1 cellular context compared by ENCODE assay signal in genomic region chr1:154860154-154860870, GRCh38.
TF ChIP-seq lines count a peak whose summit lies in the region.

No MANE protein-coding gene starts in this region.

TF ChIP-seq in GM12878, 131 proteins besides CTCF, POLR2A, EP300 and RAD21 (continued from another document and continues in another):
- TF ChIP-seq E2F4 (IDR thresholded peaks at IDR 0.05; ENCODE audit: low read depth, low read length): no peak
- TF ChIP-seq SMAD5 (IDR thresholded peaks at IDR 0.05; ENCODE audit: low read depth): no peak
- TF ChIP-seq USF2 (IDR thresholded peaks at IDR 0.05; ENCODE audit: borderline replicate concordance, low read depth, low read length): no peak; the same call in 1 of the 2 replicates
- TF ChIP-seq TARDBP (IDR thresholded peaks at IDR 0.05; ENCODE audit: borderline replicate concordance): no peak
- peak; percentile 70; the same call in 1 of the 2 replicates for TF ChIP-seq GATAD2B (conservative IDR thresholded peaks at IDR 0.05; ENCODE audit: low read depth)
- TF ChIP-seq SPI1 (IDR thresholded peaks at IDR 0.05; ENCODE audit: borderline replicate concordance, insufficient read depth, low read depth, low read length): peak; percentile 92
- TF ChIP-seq NR2C2 (IDR thresholded peaks at IDR 0.05; ENCODE audit: borderline replicate concordance, control insufficient read depth, insufficient read length, low read depth): no peak
- TF ChIP-seq RUNX3 (IDR thresholded peaks at IDR 0.05; ENCODE audit: low read length): no peak
- TF ChIP-seq ATF3 (IDR thresholded peaks at IDR 0.05; ENCODE audit: borderline replicate concordance, extremely low read depth, low read depth, low read length): no peak
- no peak for TF ChIP-seq ZBTB33 (IDR thresholded peaks at IDR 0.05)
- TF ChIP-seq CBFB (IDR thresholded peaks at IDR 0.05; ENCODE audit: low read depth): peak; percentile 60; the same call in 1 of the 2 replicates
- TF ChIP-seq HDAC2 (IDR thresholded peaks at IDR 0.05): no peak
- TF ChIP-seq, protein P1, sequence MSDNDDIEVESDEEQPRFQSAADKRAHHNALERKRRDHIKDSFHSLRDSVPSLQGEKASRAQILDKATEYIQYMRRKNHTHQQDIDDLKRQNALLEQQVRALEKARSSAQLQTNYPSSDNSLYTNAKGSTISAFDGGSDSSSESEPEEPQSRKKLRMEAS (IDR thresholded peaks at IDR 0.05; ENCODE audit: low read depth, low read length): peak; percentile 95
- TF ChIP-seq ETV6 (conservative IDR thresholded peaks at IDR 0.05 in 1 of 2, IDR thresholded peaks at IDR 0.05 in 1 of 2; ENCODE audit: borderline replicate concordance in 1 of 2, low read depth in 1 of 2): peak in 1 of 2 experiments; percentile 58; a peak in 1 of 4 replicates
- TF ChIP-seq SP1 (IDR thresholded peaks at IDR 0.05; ENCODE audit: low read depth, low read length): peak; percentile 86
- no peak for TF ChIP-seq NRF1 (conservative IDR thresholded peaks at IDR 0.05; ENCODE audit: low read depth, low read length)
- peak; percentile 85; the same call in 1 of the 2 replicates for TF ChIP-seq MTA2 (IDR thresholded peaks at IDR 0.05; ENCODE audit: low read depth)
- no peak for TF ChIP-seq LARP7 (IDR thresholded peaks at IDR 0.05)
- TF ChIP-seq, protein P2, sequence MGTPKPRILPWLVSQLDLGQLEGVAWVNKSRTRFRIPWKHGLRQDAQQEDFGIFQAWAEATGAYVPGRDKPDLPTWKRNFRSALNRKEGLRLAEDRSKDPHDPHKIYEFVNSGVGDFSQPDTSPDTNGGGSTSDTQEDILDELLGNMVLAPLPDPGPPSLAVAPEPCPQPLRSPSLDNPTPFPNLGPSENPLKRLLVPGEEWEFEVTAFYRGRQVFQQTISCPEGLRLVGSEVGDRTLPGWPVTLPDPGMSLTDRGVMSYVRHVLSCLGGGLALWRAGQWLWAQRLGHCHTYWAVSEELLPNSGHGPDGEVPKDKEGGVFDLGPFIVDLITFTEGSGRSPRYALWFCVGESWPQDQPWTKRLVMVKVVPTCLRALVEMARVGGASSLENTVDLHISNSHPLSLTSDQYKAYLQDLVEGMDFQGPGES (IDR thresholded peaks at IDR 0.05): no peak
- TF ChIP-seq, protein P3, sequence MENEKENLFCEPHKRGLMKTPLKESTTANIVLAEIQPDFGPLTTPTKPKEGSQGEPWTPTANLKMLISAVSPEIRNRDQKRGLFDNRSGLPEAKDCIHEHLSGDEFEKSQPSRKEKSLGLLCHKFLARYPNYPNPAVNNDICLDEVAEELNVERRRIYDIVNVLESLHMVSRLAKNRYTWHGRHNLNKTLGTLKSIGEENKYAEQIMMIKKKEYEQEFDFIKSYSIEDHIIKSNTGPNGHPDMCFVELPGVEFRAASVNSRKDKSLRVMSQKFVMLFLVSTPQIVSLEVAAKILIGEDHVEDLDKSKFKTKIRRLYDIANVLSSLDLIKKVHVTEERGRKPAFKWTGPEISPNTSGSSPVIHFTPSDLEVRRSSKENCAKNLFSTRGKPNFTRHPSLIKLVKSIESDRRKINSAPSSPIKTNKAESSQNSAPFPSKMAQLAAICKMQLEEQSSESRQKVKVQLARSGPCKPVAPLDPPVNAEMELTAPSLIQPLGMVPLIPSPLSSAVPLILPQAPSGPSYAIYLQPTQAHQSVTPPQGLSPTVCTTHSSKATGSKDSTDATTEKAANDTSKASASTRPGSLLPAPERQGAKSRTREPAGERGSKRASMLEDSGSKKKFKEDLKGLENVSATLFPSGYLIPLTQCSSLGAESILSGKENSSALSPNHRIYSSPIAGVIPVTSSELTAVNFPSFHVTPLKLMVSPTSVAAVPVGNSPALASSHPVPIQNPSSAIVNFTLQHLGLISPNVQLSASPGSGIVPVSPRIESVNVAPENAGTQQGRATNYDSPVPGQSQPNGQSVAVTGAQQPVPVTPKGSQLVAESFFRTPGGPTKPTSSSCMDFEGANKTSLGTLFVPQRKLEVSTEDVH (IDR thresholded peaks at IDR 0.05; ENCODE audit: low read depth, partially characterized antibody): no peak
- TF ChIP-seq, protein P4, sequence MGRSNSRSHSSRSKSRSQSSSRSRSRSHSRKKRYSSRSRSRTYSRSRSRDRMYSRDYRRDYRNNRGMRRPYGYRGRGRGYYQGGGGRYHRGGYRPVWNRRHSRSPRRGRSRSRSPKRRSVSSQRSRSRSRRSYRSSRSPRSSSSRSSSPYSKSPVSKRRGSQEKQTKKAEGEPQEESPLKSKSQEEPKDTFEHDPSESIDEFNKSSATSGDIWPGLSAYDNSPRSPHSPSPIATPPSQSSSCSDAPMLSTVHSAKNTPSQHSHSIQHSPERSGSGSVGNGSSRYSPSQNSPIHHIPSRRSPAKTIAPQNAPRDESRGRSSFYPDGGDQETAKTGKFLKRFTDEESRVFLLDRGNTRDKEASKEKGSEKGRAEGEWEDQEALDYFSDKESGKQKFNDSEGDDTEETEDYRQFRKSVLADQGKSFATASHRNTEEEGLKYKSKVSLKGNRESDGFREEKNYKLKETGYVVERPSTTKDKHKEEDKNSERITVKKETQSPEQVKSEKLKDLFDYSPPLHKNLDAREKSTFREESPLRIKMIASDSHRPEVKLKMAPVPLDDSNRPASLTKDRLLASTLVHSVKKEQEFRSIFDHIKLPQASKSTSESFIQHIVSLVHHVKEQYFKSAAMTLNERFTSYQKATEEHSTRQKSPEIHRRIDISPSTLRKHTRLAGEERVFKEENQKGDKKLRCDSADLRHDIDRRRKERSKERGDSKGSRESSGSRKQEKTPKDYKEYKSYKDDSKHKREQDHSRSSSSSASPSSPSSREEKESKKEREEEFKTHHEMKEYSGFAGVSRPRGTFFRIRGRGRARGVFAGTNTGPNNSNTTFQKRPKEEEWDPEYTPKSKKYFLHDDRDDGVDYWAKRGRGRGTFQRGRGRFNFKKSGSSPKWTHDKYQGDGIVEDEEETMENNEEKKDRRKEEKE (IDR thresholded peaks at IDR 0.05): no peak
- TF ChIP-seq PAX8 (IDR thresholded peaks at IDR 0.05): no peak
- TF ChIP-seq MLLT1 (IDR thresholded peaks at IDR 0.05): 0 out of 2 replicates have a peak, but pooled peaks have one; percentile 35
- TF ChIP-seq REST (IDR thresholded peaks at IDR 0.05; ENCODE audit: low read depth, low read length): 0 out of 2 replicates have a peak, but pooled peaks have one; percentile 32
- TF ChIP-seq RELB (IDR thresholded peaks at IDR 0.05; ENCODE audit: low read depth): peak; percentile 76
- TF ChIP-seq TAF1 (IDR thresholded peaks at IDR 0.05; ENCODE audit: borderline replicate concordance, low read depth, low read length): peak; percentile 57; the same call in 1 of the 2 replicates
- no peak; the same call in 1 of the 2 replicates for TF ChIP-seq ZNF207 (IDR thresholded peaks at IDR 0.05; ENCODE audit: borderline replicate concordance)
- TF ChIP-seq, protein P5, sequence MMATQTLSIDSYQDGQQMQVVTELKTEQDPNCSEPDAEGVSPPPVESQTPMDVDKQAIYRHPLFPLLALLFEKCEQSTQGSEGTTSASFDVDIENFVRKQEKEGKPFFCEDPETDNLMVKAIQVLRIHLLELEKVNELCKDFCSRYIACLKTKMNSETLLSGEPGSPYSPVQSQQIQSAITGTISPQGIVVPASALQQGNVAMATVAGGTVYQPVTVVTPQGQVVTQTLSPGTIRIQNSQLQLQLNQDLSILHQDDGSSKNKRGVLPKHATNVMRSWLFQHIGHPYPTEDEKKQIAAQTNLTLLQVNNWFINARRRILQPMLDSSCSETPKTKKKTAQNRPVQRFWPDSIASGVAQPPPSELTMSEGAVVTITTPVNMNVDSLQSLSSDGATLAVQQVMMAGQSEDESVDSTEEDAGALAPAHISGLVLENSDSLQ (IDR thresholded peaks at IDR 0.05): peak; percentile 12; the same call in 1 of the 2 replicates
- TF ChIP-seq, protein P6, sequence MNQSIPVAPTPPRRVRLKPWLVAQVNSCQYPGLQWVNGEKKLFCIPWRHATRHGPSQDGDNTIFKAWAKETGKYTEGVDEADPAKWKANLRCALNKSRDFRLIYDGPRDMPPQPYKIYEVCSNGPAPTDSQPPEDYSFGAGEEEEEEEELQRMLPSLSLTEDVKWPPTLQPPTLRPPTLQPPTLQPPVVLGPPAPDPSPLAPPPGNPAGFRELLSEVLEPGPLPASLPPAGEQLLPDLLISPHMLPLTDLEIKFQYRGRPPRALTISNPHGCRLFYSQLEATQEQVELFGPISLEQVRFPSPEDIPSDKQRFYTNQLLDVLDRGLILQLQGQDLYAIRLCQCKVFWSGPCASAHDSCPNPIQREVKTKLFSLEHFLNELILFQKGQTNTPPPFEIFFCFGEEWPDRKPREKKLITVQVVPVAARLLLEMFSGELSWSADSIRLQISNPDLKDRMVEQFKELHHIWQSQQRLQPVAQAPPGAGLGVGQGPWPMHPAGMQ (IDR thresholded peaks at IDR 0.05; ENCODE audit: borderline replicate concordance): no peak
- TF ChIP-seq ZSCAN29 (IDR thresholded peaks at IDR 0.05): no peak; the same call in 1 of the 2 replicates
- TF ChIP-seq SMAD1 (IDR thresholded peaks at IDR 0.05; ENCODE audit: low read depth, partially characterized antibody): no peak
- TF ChIP-seq HCFC1 (IDR thresholded peaks at IDR 0.05; ENCODE audit: low read length): peak; percentile 27; the same call in 1 of the 2 replicates
- 0 out of 2 replicates have a peak, but pooled peaks have one; percentile 28 for TF ChIP-seq CHD1 (IDR thresholded peaks at IDR 0.05; ENCODE audit: low read depth, low read length)
- TF ChIP-seq IKZF1 (conservative IDR thresholded peaks at IDR 0.05): peak; percentile 84
